ENCODE assay signal across 1 cellular context in genomic region chr2:159922563-159922962, GRCh38.
TF ChIP-seq lines count a peak whose summit lies in the region.

No MANE protein-coding gene starts in this region.

TF ChIP-seq in HCT116, 20 proteins besides CTCF, POLR2A, EP300 and RAD21 (continued from another document):
- no peak for TF ChIP-seq ZBTB33 (IDR thresholded peaks at IDR 0.05; ENCODE audit: extremely low read depth, insufficient replicate concordance, low read length)
- no peak for TF ChIP-seq EZH2 (IDR thresholded peaks at IDR 0.05)
- no peak for TF ChIP-seq SIN3A (IDR thresholded peaks at IDR 0.05; ENCODE audit: low read depth)
- no peak for TF ChIP-seq SRF (IDR thresholded peaks at IDR 0.05; ENCODE audit: low read depth)
- TF ChIP-seq MAX (IDR thresholded peaks at IDR 0.05): no peak
- TF ChIP-seq ATF3 (IDR thresholded peaks at IDR 0.05): no peak
- TF ChIP-seq CEBPB (IDR thresholded peaks at IDR 0.05; ENCODE audit: low read depth): no peak
- no peak for TF ChIP-seq POLR2AphosphoS5 (IDR thresholded peaks at IDR 0.05; ENCODE audit: low read depth, low read length)
- no peak for TF ChIP-seq YY1 (IDR thresholded peaks at IDR 0.05; ENCODE audit: extremely low read depth, insufficient replicate concordance, low read depth, low read length)
- TF ChIP-seq JUND (IDR thresholded peaks at IDR 0.05): no peak
- no peak for TF ChIP-seq FOSL1 (IDR thresholded peaks at IDR 0.05; ENCODE audit: low read depth)
- no peak for TF ChIP-seq TCF7L2 (IDR thresholded peaks at IDR 0.05; ENCODE audit: borderline replicate concordance, extremely low read depth, insufficient read depth, insufficient read length)
- no peak for TF ChIP-seq ELF1 (IDR thresholded peaks at IDR 0.05; ENCODE audit: borderline replicate concordance, low read depth)
- no peak for TF ChIP-seq ZNF274 (IDR thresholded peaks at IDR 0.05; ENCODE audit: low read depth, low read length)
- TF ChIP-seq SP1 (IDR thresholded peaks at IDR 0.05; ENCODE audit: low read depth): no peak
- no peak for TF ChIP-seq EZH2phosphoT487 (IDR thresholded peaks at IDR 0.05; ENCODE audit: borderline replicate concordance)
